ENCODE assay signal across 21 cellular contexts in genomic region chr1:114853584-114853983, GRCh38. TPM values are rescaled to one million over a fixed set of nuclear protein-coding genes. Genes with fewer than 3 reads are reported as not detected.
DNase-seq lines count a peak whose midpoint lies in the region; ATAC-seq and TF ChIP-seq lines count a peak whose summit lies in the region.
"Had no signal": no experiment of that assay in that cellular context is flagged by ENCODE, and none has a peak within 500 bp of the region (broad histone marks: within the 10 kb centered on the region; RNA-seq: fewer than 3 reads in every experiment).

No MANE protein-coding gene starts in this region.

- DNase-seq in NCI-H82 (lab: John Stamatoyannopoulos, UW) (peak; percentile 38), NCI-H82 treated with DMSO at 0.1 percent for 48 hours (lab: John Stamatoyannopoulos, UW; ENCODE audit: unreplicated experiment) (no peak), MV-4-11 (lab: John Stamatoyannopoulos, UW) (peak; percentile 93), WERI-Rb-1 (peak; percentile 26), testis (no peak), DMS 273 treated with DMSO at 0.1 percent for 48 hours (lab: John Stamatoyannopoulos, UW) (no peak)
- DNase-seq: 8988T; ACHN; BE2C; C1 segment of cervical spinal cord; CD4-positive, alpha-beta memory T cell; CD4-positive, CD25-positive, alpha-beta regulatory T cell; CD8-positive, alpha-beta memory T cell; COR-L47; DMS79 treated with DMSO at 0.1 percent for 48 hours; GF-D8 had no signal

- H3K27ac ChIP-seq in WERI-Rb-1 (no peak overlapping the region), testis (peak overlapping the region; percentile 4 to 44)
- H3K27ac ChIP-seq: BLaER1 had no signal

- WGBS in testis, 2 donors, result 58 to 70% methylated on average over 15 of the region's 15 CpGs

- no peaks in the 10 kb centered on the region for H3K36me3 ChIP-seq in WERI-Rb-1
- no peaks in the 10 kb centered on the region for H3K36me3 ChIP-seq in testis (ENCODE audit: low read depth, missing control alignments)
- H3K36me3 ChIP-seq: BE2C, BLaER1 had no signal

- no peak overlapping the region for H3K4me3 ChIP-seq in WERI-Rb-1 (ENCODE audit: low read depth, low read length)
- peak overlapping the region in 1 of 2 donors; percentile 54 for H3K4me3 ChIP-seq in testis
- H3K4me3 ChIP-seq: BLaER1 had no signal

- intact Hi-C loops in testis (cut with DNase I; ENCODE audit: low total_unique reads), result no loop called here

- no peaks in the 10 kb centered on the region for H3K4me1 ChIP-seq in testis
- H3K4me1 ChIP-seq: BE2C, BLaER1 had no signal

- no peak for ATAC-seq in HG03342 (IDR thresholded peaks at IDR 0.05; ENCODE audit: unreplicated experiment)
- no peak for ATAC-seq in GM19328 (IDR thresholded peaks at IDR 0.05; ENCODE audit: unreplicated experiment)

- H3K9me3 ChIP-seq in WERI-Rb-1 (ENCODE audit: severe bottlenecking) (no peaks in the 10 kb centered on the region), testis (no peaks in the 10 kb centered on the region)
- H3K9me3 ChIP-seq: BE2C had no signal

- TF ChIP-seq POLR2A in testis (IDR thresholded peaks at IDR 0.05), result no peak

- no peaks in the 10 kb centered on the region for H3K27me3 ChIP-seq in WERI-Rb-1 (ENCODE audit: insufficient read depth, low read depth, severe bottlenecking)
- no peaks in the 10 kb centered on the region for H3K27me3 ChIP-seq in testis
- H3K27me3 ChIP-seq: BLaER1 had no signal

- TF ChIP-seq CTCF in WERI-Rb-1 (IDR thresholded peaks at IDR 0.05; ENCODE audit: low read depth, low read length) (no peak), testis (IDR thresholded peaks at IDR 0.05) (no peak)

RNA-seq across cellular contexts. Expression of gene SYCP1, which starts 1.1 kb away (rescaled TPM):
- total RNA-seq in testis, result 10 to 100 TPM; 29.8 to 66.5 TPM
- 10.5 TPM for polyA plus RNA-seq in testis (ENCODE audit: insufficient read depth, low read depth, low replicate concordance)
- total RNA-seq: CD4-positive, alpha-beta memory T cell; CD4-positive, CD25-positive, alpha-beta regulatory T cell; CD8-positive, alpha-beta memory T cell had no signal
- polyA plus RNA-seq: AG04450; CD14-positive monocyte; CD4-positive, alpha-beta memory T cell; CD4-positive, CD25-positive, alpha-beta regulatory T cell; CD8-positive, alpha-beta memory T cell had no signal

Comparison
In these comparisons a context has a peak if more than half of its experiments do, and no peak if none do; other contexts are left out.
1. DNase-seq: peak in NCI-H82 (single experiment), MV-4-11 (single experiment) and WERI-Rb-1 (single experiment); none in NCI-H82 treated with DMSO at 0.1 percent for 48 hours (single experiment), testis (single experiment) and DMS 273 treated with DMSO at 0.1 percent for 48 hours (single experiment).